Comparison of ENCODE assay signal across 8 cellular contexts in the genomic region with DNA sequence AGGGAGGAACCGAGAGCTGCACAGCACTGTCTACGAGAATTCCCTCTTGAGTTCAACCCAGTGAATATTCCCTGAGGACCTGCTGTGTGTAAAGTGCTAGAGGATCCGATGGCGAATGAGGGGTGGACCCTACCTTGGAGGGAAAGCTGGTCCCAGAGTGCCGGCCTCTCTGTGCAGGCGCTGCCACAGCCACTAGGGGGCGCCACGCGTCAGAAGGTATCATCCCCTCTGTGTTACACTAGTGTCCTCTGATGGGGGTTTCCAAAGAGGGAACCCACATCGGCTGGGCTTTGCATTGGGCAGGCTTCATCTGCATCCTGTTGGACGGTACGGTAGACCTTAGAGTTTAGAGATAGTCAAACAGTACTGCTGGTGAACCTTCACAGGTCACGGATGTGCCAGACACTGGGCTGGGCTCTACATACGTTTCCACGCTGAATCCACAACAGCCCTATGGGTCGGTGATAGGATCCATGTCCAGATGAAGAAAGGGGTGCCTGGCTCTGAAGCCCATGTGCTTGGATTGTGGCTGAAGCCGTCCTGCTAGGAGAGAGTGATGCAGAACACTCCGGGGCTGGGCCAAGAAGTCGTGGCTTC. TPM values are rescaled to one million over a fixed set of nuclear protein-coding genes. Genes with fewer than 3 reads are reported as not detected.
DNase-seq lines count a peak whose midpoint lies in the region; FAIRE-seq and TF ChIP-seq lines count a peak whose summit lies in the region.

No MANE protein-coding gene starts in this region.

- H3K9me3 ChIP-seq in endothelial cell of umbilical vein (replicated peaks; ENCODE audit: control insufficient read depth, insufficient read depth, low read length) (no peaks in the 10 kb centered on the region), neuronal stem cell (replicated peaks in 1 of 2; ENCODE audit: control insufficient read depth in 2 of 2, insufficient read depth in 1 of 2, low read depth in 1 of 2, low read length in 2 of 2) (no peaks in the 10 kb centered on the region), tibial nerve (no peaks in the 10 kb centered on the region)

- no peak overlapping the region for H3K14ac ChIP-seq in neuronal stem cell (ENCODE audit: low read length)

- no peak overlapping the region for H2BK12ac ChIP-seq in neuronal stem cell (ENCODE audit: low read length)

- H3K23ac ChIP-seq in neuronal stem cell (ENCODE audit: low read depth, low read length, poor library complexity), result no peak overlapping the region

- H4K91ac ChIP-seq in neuronal stem cell (ENCODE audit: low read depth, low read length, poor library complexity), result no peak overlapping the region

- peak; percentile 21 for DNase-seq in NCI-H1436 (lab: John Stamatoyannopoulos, UW)
- DNase-seq in NCI-H1436 treated with DMSO at 0.1 percent for 48 hours (lab: John Stamatoyannopoulos, UW), result no peak
- peak; percentile 4 for DNase-seq in M059J (ENCODE audit: low read depth)
- peak; percentile 91 for DNase-seq in activated CD8-positive, alpha-beta memory T cell treated with anti-CD3 and anti-CD28 coated beads for 24 hours
- peak; percentile 30 for DNase-seq in endothelial cell of umbilical vein (ENCODE audit: low read depth, low spot score)
- peak; percentile 29 for DNase-seq in neuronal stem cell (ENCODE audit: low spot score)
- DNase-seq in tibial nerve (ENCODE audit: low spot score in 2 of 2), result peak in 1 of 2 donors; percentile 32
- no peak for DNase-seq in GF-D8 (lab: John Stamatoyannopoulos, UW)

- no peak overlapping the region for H3K9ac ChIP-seq in endothelial cell of umbilical vein (replicated peaks; ENCODE audit: extremely low read depth, insufficient read depth, low read length)
- no peak overlapping the region for H3K9ac ChIP-seq in neuronal stem cell (ENCODE audit: low read depth, low read length, poor library complexity)

- H2BK15ac ChIP-seq in neuronal stem cell (ENCODE audit: low read length), result no peak overlapping the region

- FAIRE-seq in endothelial cell of umbilical vein (lab: Jason Lieb, UNC), result peak; percentile 72

- no peaks in the 10 kb centered on the region for H3K79me2 ChIP-seq in endothelial cell of umbilical vein (ENCODE audit: control insufficient read depth, insufficient read depth, low read length)

- TF ChIP-seq CTCF in endothelial cell of umbilical vein (IDR thresholded peaks at IDR 0.05; ENCODE audit: extremely low read depth in 1 of 2, insufficient read depth in 1 of 2, low read depth in 1 of 2, low read length in 2 of 2), result peak; percentile 95
- TF ChIP-seq CTCF in tibial nerve (IDR thresholded peaks at IDR 0.05), result peak; percentile 56 to 78 (median 60)

- H3K4me1 ChIP-seq in endothelial cell of umbilical vein (ENCODE audit: control insufficient read depth, extremely low read depth, insufficient read depth, low read length) (no peaks in the 10 kb centered on the region), neuronal stem cell (ENCODE audit: control insufficient read depth in 2 of 2, insufficient read depth in 1 of 2, low read depth in 1 of 2, low read length in 2 of 2) (no peaks in the 10 kb centered on the region), tibial nerve (no peaks in the 10 kb centered on the region)

- dilution Hi-C loops in endothelial cell of umbilical vein (cut with MboI; ENCODE audit: extremely low pct_ligation_motif_present, low sequenced_read_pairs), result no loop called here

- H3K79me1 ChIP-seq in neuronal stem cell (ENCODE audit: low read depth, low read length), result no peaks in the 10 kb centered on the region

- no peak for TF ChIP-seq EP300 in tibial nerve (IDR thresholded peaks at IDR 0.05)

- no peak for TF ChIP-seq POLR2A in endothelial cell of umbilical vein (IDR thresholded peaks at IDR 0.05; ENCODE audit: low read depth, low read length)
- no peak for TF ChIP-seq POLR2A in tibial nerve (IDR thresholded peaks at IDR 0.05)

- WGBS in neuronal stem cell (ENCODE audit: extremely low coverage in 2 of 2, insufficient read length in 2 of 2, insufficient replicate concordance in 1 of 2), 2 donors, result no CpG with 5 or more reads among the region's 19 CpGs
- WGBS in tibial nerve, 2 donors, result 74 to 82% methylated on average over 15 to 19 of the region's 19 CpGs

- H3K4me2 ChIP-seq in endothelial cell of umbilical vein (ENCODE audit: insufficient read depth, low read length) (no peak overlapping the region), neuronal stem cell (ENCODE audit: insufficient read depth, low read length, poor library complexity, severe bottlenecking) (no peak overlapping the region)

- POLR2A ChIA-PET in endothelial cell of umbilical vein (lab: Charles Lee), result no interaction called here

- no peaks in the 10 kb centered on the region for H3K9me1 ChIP-seq in endothelial cell of umbilical vein (replicated peaks; ENCODE audit: control insufficient read depth, extremely low read depth, insufficient read depth, low read length)

- no peak overlapping the region for H4K8ac ChIP-seq in neuronal stem cell (ENCODE audit: low read depth, low read length)

- H4K20me1 ChIP-seq in endothelial cell of umbilical vein (replicated peaks; ENCODE audit: control insufficient read depth, extremely low read depth, insufficient read depth, low read length), result no peaks in the 10 kb centered on the region

- CTCF ChIA-PET in endothelial cell of umbilical vein (lab: Charles Lee), result interaction anchor here (0.6 to 3.3 kb wide), 41 partner anchors 8 to 648 kb away, joined by 3 to 24 read pairs (median 4); a partner anchor contains a TSS

- H2AK5ac ChIP-seq in neuronal stem cell (ENCODE audit: low read depth, low read length), result no peak overlapping the region

- H2BK5ac ChIP-seq in neuronal stem cell (ENCODE audit: low read length), result no peak overlapping the region

- H3K27ac ChIP-seq in endothelial cell of umbilical vein (ENCODE audit: insufficient read depth, low read depth, low read length) (no peak overlapping the region), neuronal stem cell (replicated peaks; ENCODE audit: low read length) (no peak overlapping the region), tibial nerve (no peak overlapping the region)

- H3K18ac ChIP-seq in neuronal stem cell (ENCODE audit: low read length), result no peak overlapping the region

- no peak overlapping the region for H3K4ac ChIP-seq in neuronal stem cell (ENCODE audit: low read length)

- H2AFZ ChIP-seq in endothelial cell of umbilical vein (ENCODE audit: low read depth, low read length), result no peak overlapping the region
- no peak overlapping the region for H2AFZ ChIP-seq in neuronal stem cell (ENCODE audit: low read length)

- intact Hi-C loops in endothelial cell of umbilical vein (cut with micrococcal nuclease), result loop anchor here (1.0 to 2.0 kb wide), 5 partner anchors 32 to 497 kb away; no protein-coding TSS in a partner anchor

- H3K36me3 ChIP-seq in endothelial cell of umbilical vein (ENCODE audit: control insufficient read depth in 2 of 2, extremely low read depth in 1 of 2, insufficient read depth in 2 of 2, low read length in 2 of 2) (peaks cover 4 to 35% of the 10 kb centered on the region in 2 experiments), neuronal stem cell (replicated peaks in 1 of 2; ENCODE audit: control insufficient read depth in 2 of 2, insufficient read depth in 2 of 2, low read length in 2 of 2) (peaks cover 35 to 91% of the 10 kb centered on the region in 2 donors), tibial nerve (peaks cover 0 to 100% (median 0%) of the 10 kb centered on the region in 3 donors)

- H3K27me3 ChIP-seq in endothelial cell of umbilical vein (ENCODE audit: control insufficient read depth in 2 of 2, insufficient read depth in 2 of 2, low read length in 2 of 2) (no peaks in the 10 kb centered on the region), neuronal stem cell (ENCODE audit: control insufficient read depth in 3 of 3, insufficient read depth in 3 of 3, low read depth in 1 of 3, low read length in 3 of 3) (no peaks in the 10 kb centered on the region), tibial nerve (no peaks in the 10 kb centered on the region)

- no TSS peak for BruUV-seq in endothelial cell of umbilical vein (replicated peaks; lab: Mats Ljungman, UMichigan)

- H3K4me3 ChIP-seq in endothelial cell of umbilical vein (replicated peaks in 1 of 3; ENCODE audit: insufficient read depth in 1 of 3, low read depth in 1 of 3, low read length in 3 of 3) (no peak overlapping the region), neuronal stem cell (ENCODE audit: low read length in 2 of 2) (no peak overlapping the region), tibial nerve (no peak overlapping the region)

- H2BK120ac ChIP-seq in neuronal stem cell (ENCODE audit: low read depth, low read length), result no peak overlapping the region

TF ChIP-seq in endothelial cell of umbilical vein, 7 proteins besides CTCF, POLR2A, EP300 and RAD21 (continues in another document):
- no peak for TF ChIP-seq JUN (IDR thresholded peaks at IDR 0.05; ENCODE audit: borderline replicate concordance, insufficient read depth, insufficient read length, low read depth)

RNA-seq across cellular contexts. Expression of a gene that starts 39.0 kb away (rescaled TPM):
- 15.9 and 28.9 TPM in 2 replicates for total RNA-seq in M059J (2014; rRNA removed; shearing (Covaris generic))
- total RNA-seq in endothelial cell of umbilical vein (17.7 and 18.2 TPM in 2 replicates), tibial nerve (10 to 100 TPM; 23.1 to 46.8 (median 33.7) TPM)
- polyA plus RNA-seq in endothelial cell of umbilical vein, result 10.3 and 16.5 TPM in 2 replicates
- 17.7 and 23.2 TPM in 2 replicates for polyA plus RNA-seq in endothelial cell of umbilical vein (2011; cell fraction: cytosol; rRNA removed)
- 19.0 and 27.8 TPM in 2 replicates for polyA plus RNA-seq in endothelial cell of umbilical vein (2011; cell fraction: nucleus; rRNA removed)
- polyA plus RNA-seq in endothelial cell of umbilical vein (2012), result 28.3 and 35.7 TPM in 2 replicates
- 5.2 and 6.5 TPM in 2 replicates for polyA minus RNA-seq in endothelial cell of umbilical vein
- 5.7 TPM for polyA minus RNA-seq in endothelial cell of umbilical vein (2011; cell fraction: cytosol; rRNA and poly(A)+ RNA removed)
- 8.5 and 10.3 TPM in 2 replicates for polyA minus RNA-seq in endothelial cell of umbilical vein (2011; cell fraction: nucleus; rRNA and poly(A)+ RNA removed)
- polyA plus RNA-seq in neuronal stem cell (2013, experiment 1 of 2), result 53.3 TPM
- polyA plus RNA-seq in neuronal stem cell (2013, experiment 2 of 2), result 51.1 TPM

RNA-seq across cellular contexts. Expression of a gene that starts 39.1 kb away (rescaled TPM):
- total RNA-seq in M059J (2014; rRNA removed; shearing (Covaris generic)), result 63.3 and 67.5 TPM in 2 replicates
- 33.5 and 35.3 TPM in 2 replicates for total RNA-seq in endothelial cell of umbilical vein
- 42.9 and 56.6 TPM in 2 replicates for polyA plus RNA-seq in endothelial cell of umbilical vein
- 35.6 and 36.6 TPM in 2 replicates for polyA plus RNA-seq in endothelial cell of umbilical vein (2011; cell fraction: cytosol; rRNA removed)
- 38.0 and 49.6 TPM in 2 replicates for polyA plus RNA-seq in endothelial cell of umbilical vein (2011; cell fraction: nucleus; rRNA removed)
- 43.2 and 49.8 TPM in 2 replicates for polyA plus RNA-seq in endothelial cell of umbilical vein (2012)
- 13.2 and 19.6 TPM in 2 replicates for polyA minus RNA-seq in endothelial cell of umbilical vein
- 17.3 TPM for polyA minus RNA-seq in endothelial cell of umbilical vein (2011; cell fraction: cytosol; rRNA and poly(A)+ RNA removed)
- 10.3 and 15.2 TPM in 2 replicates for polyA minus RNA-seq in endothelial cell of umbilical vein (2011; cell fraction: nucleus; rRNA and poly(A)+ RNA removed)
- polyA plus RNA-seq in neuronal stem cell (2013, experiment 1 of 2), result 59.4 TPM
- 59.6 TPM for polyA plus RNA-seq in neuronal stem cell (2013, experiment 2 of 2)
- 10 to 100 TPM; 45.3 to 64.9 (median 56.7) TPM for total RNA-seq in tibial nerve

Comparison
In these comparisons a context has a peak if more than half of its experiments do, and no peak if none do; other contexts are left out.
1. DNase-seq: peak in NCI-H1436 (single experiment), M059J (single experiment), activated CD8-positive, alpha-beta memory T cell treated with anti-CD3 and anti-CD28 coated beads for 24 hours (single experiment), endothelial cell of umbilical vein (single experiment) and neuronal stem cell (single experiment); none in NCI-H1436 treated with DMSO at 0.1 percent for 48 hours (single experiment) and GF-D8 (single experiment).